In the genomic region with DNA sequence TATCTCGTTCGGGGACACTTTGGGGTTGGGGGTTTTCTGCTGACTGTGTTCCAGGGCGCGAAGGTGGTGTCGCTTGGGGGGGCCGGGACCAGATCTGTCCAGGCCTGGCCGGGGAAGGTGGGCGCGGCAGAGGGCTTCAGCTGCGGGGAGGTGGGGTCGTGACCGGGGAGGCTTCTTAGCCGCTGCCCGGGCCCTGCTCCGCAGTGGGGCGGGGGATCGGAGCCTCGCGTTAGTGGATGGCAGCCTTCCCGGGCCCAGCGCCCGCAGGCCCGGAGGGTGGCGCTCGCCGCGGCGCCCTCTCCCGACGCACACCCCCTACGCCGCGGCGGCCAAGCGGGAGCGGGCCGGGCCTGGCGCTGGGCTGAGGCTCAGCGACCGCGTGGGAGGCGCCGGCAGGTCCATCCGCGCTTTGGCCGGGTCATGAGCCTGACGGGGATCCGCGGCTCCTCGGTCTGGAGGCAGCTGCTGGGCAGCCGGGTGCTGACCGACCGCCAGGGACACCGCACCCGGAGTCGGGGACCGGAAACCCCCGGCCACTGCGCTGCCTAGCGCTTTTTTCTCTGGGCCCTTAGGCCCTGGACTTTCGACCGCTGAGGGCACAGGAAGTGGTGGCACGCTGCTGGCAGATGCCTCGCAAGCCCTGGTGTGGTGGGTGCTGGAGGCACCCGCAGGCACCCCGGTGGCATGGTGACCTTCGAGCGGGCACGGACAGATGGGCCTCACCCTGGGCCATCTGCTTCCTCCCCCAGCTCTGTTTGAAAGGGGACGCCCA, we compare ENCODE assay signal across 8 cellular contexts. TPM values are rescaled to one million over a fixed set of nuclear protein-coding genes. Genes with fewer than 3 reads are reported as not detected.
DNase-seq lines count a peak whose midpoint lies in the region; ATAC-seq and TF ChIP-seq lines count a peak whose summit lies in the region.

No MANE protein-coding gene starts in this region.

- peak overlapping the region; percentile 84 for H3K4me3 Mint-ChIP-seq in activated naive CD4-positive, alpha-beta T cell treated with anti-CD3 and anti-CD28 coated beads for 36 hours

- DNase-seq in CD1c-positive myeloid dendritic cell (ENCODE audit: extremely low spot score) (peak; percentile 60), GM19238 (ENCODE audit: insufficient read length, low spot score) (peak; percentile 52), NCI-H226 (peak; percentile 47), glomerular visceral epithelial cell (ENCODE audit: extremely low spot score) (peak; percentile 52), ureter (ENCODE audit: low spot score) (no peak)
- peak; percentile 43 for DNase-seq in activated naive CD4-positive, alpha-beta T cell treated with anti-CD3 and anti-CD28 coated beads for 36 hours

- CTCF ChIA-PET in activated naive CD4-positive, alpha-beta T cell treated with anti-CD3 and anti-CD28 coated beads for 36 hours (lab: Charles Lee): interaction anchor here (0.7 to 4.8 kb wide), 4 partner anchors 14 to 79 kb away, joined by 3 to 49 read pairs (median 3); partner anchors contain the start of gene ABCB8

- H3K9me3 Mint-ChIP-seq in activated naive CD4-positive, alpha-beta T cell treated with anti-CD3 and anti-CD28 coated beads for 36 hours: no peaks in the 10 kb centered on the region

- no peak overlapping the region for H3K27ac Mint-ChIP-seq in activated naive CD4-positive, alpha-beta T cell treated with anti-CD3 and anti-CD28 coated beads for 36 hours

- TF ChIP-seq CTCF in neutrophil (IDR thresholded peaks at IDR 0.05): no peak

- H3K4me3 ChIP-seq in neutrophil (ENCODE audit: low read depth in 1 of 2, low read length in 1 of 2): peak overlapping the region; percentile 62 to 79

- peaks cover 49 to 52% of the 10 kb centered on the region in 2 experiments for H3K4me1 ChIP-seq in neutrophil (ENCODE audit: control insufficient read depth in 1 of 2, insufficient read depth in 1 of 2, low read depth in 1 of 2, low read length in 1 of 2)

- intact Hi-C loops in activated naive CD4-positive, alpha-beta T cell treated with anti-CD3 and anti-CD28 coated beads for 36 hours (cut with micrococcal nuclease): loop anchor here (2.0 to 10.0 kb wide), 3 partner anchors 23 to 1213 kb away; partner anchors contain the start of genes ATP6V0E2 and ZNF775

- peaks cover 24% of the 10 kb centered on the region for H3K4me1 Mint-ChIP-seq in activated naive CD4-positive, alpha-beta T cell treated with anti-CD3 and anti-CD28 coated beads for 36 hours (ENCODE audit: low read depth)

- peaks cover 9% of the 10 kb centered on the region for H3K27me3 Mint-ChIP-seq in activated naive CD4-positive, alpha-beta T cell treated with anti-CD3 and anti-CD28 coated beads for 36 hours (ENCODE audit: low read depth)

- peak overlapping the region; percentile 64 for H3K27ac ChIP-seq in neutrophil

- no peaks in the 10 kb centered on the region for H3K36me3 ChIP-seq in neutrophil

- ATAC-seq in HG02938 (IDR thresholded peaks at IDR 0.05; ENCODE audit: unreplicated experiment): no peak

- H3K36me3 Mint-ChIP-seq in activated naive CD4-positive, alpha-beta T cell treated with anti-CD3 and anti-CD28 coated beads for 36 hours (ENCODE audit: low read depth): peaks cover 2% of the 10 kb centered on the region

- H3K27me3 ChIP-seq in neutrophil: peaks cover 52% of the 10 kb centered on the region

- no peaks in the 10 kb centered on the region for H3K9me3 ChIP-seq in neutrophil

RNA-seq across cellular contexts. Expression of gene AGAP3, which starts 1.2 kb away (rescaled TPM):
- 10 to 100 TPM; 16.7 to 17.7 TPM for total RNA-seq in activated naive CD4-positive, alpha-beta T cell treated with anti-CD3 and anti-CD28 coated beads for 36 hours
- total RNA-seq in ureter: 178 TPM

RNA-seq across cellular contexts. Expression of gene TMUB1, which starts 4.1 kb away (rescaled TPM):
- 10 to 100 TPM; 30.2 to 35.0 TPM for total RNA-seq in activated naive CD4-positive, alpha-beta T cell treated with anti-CD3 and anti-CD28 coated beads for 36 hours
- total RNA-seq in ureter: 24.9 TPM

RNA-seq across cellular contexts. Expression of gene FASTK, which starts 6.8 kb away (rescaled TPM):
- total RNA-seq in activated naive CD4-positive, alpha-beta T cell treated with anti-CD3 and anti-CD28 coated beads for 36 hours: 10 to 100 TPM; 43.6 to 45.7 TPM
- total RNA-seq in ureter: 91.7 TPM

RNA-seq across cellular contexts. Expression of gene SLC4A2, which starts 28.0 kb away (rescaled TPM):
- 10 to 100 TPM; 25.6 to 29.7 TPM for total RNA-seq in activated naive CD4-positive, alpha-beta T cell treated with anti-CD3 and anti-CD28 coated beads for 36 hours
- 74.2 TPM for total RNA-seq in ureter

RNA-seq across cellular contexts. Expression of gene CDK5, which starts 29.7 kb away (rescaled TPM):
- 10 to 100 TPM in 1 of 2 experiments, 1 to 10 TPM in 1; 10.0 to 10.1 TPM for total RNA-seq in activated naive CD4-positive, alpha-beta T cell treated with anti-CD3 and anti-CD28 coated beads for 36 hours
- 5.5 TPM for total RNA-seq in ureter
